Comparison of ENCODE assay signal across 1 cellular context in the genomic region with DNA sequence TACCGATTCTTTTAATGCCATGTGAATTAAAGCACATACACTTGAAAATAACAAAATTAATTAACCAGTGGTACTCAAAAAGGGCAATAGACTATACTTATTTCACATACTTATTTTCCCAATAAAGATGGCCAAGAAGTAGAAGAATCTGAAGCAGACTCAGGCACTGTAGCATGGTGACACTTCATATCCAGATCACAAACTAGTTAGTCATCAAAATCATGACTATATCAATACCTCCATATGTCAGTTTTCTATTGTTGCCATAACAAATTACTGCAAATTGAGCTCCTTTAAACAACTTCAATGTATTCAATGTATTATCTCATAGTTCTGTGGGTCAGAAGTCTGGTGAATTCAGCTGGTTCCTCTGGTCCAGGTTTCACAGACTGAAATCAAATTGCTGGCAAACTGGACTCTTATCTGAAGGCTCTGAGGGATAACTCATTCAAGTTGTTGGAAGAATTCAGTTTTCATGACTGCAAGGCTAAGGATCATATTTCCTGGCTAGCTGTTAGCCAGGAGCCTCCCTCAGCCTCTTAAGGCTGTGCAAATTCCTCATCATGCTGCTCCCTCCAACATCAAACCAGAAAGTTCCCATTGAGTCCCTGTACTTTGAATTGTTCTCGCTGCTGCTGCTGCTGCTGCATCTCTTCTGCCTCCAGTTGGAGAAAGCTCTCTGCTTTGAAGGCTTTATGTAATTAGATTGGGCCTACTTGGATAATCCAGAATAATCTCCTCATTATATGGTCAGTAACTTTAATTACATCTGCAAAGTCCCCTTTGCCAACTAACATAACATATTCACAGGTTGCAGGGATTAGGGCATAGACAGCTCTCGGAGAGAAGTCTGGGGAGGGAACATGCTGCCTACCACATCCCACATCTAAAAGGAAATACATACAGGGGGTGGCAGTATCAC.
TF ChIP-seq lines count a peak whose summit lies in the region.

No MANE protein-coding gene starts in this region.

TF ChIP-seq in IMR-90, 13 proteins besides CTCF, POLR2A, EP300 and RAD21:
- TF ChIP-seq BHLHE40 (IDR thresholded peaks at IDR 0.05; ENCODE audit: low read depth, low read length) (no peak), NFE2L2 (IDR thresholded peaks at IDR 0.05; ENCODE audit: low read depth, low read length) (no peak), MXI1 (IDR thresholded peaks at IDR 0.05; ENCODE audit: borderline replicate concordance, low read depth, low read length) (no peak), RFX5 (IDR thresholded peaks at IDR 0.05; ENCODE audit: low read depth, low read length) (no peak), MAZ (IDR thresholded peaks at IDR 0.05; ENCODE audit: borderline replicate concordance, low read depth, low read length) (no peak), MAFK (IDR thresholded peaks at IDR 0.05; ENCODE audit: low read depth, low read length) (no peak), FOS (IDR thresholded peaks at IDR 0.05; ENCODE audit: low read depth, low read length) (no peak), CHD1 (IDR thresholded peaks at IDR 0.05; ENCODE audit: low read depth, low read length) (no peak), RCOR1 (IDR thresholded peaks at IDR 0.05; ENCODE audit: insufficient replicate concordance, low read length) (no peak), CEBPB (IDR thresholded peaks at IDR 0.05; ENCODE audit: low read depth, low read length) (no peak), SMC3 (IDR thresholded peaks at IDR 0.05; ENCODE audit: low read depth, low read length) (no peak)
- TF ChIP-seq, protein P1, sequence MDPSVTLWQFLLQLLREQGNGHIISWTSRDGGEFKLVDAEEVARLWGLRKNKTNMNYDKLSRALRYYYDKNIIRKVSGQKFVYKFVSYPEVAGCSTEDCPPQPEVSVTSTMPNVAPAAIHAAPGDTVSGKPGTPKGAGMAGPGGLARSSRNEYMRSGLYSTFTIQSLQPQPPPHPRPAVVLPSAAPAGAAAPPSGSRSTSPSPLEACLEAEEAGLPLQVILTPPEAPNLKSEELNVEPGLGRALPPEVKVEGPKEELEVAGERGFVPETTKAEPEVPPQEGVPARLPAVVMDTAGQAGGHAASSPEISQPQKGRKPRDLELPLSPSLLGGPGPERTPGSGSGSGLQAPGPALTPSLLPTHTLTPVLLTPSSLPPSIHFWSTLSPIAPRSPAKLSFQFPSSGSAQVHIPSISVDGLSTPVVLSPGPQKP (IDR thresholded peaks at IDR 0.05; ENCODE audit: borderline replicate concordance, low read depth, low read length): no peak
- TF ChIP-seq, protein P2, sequence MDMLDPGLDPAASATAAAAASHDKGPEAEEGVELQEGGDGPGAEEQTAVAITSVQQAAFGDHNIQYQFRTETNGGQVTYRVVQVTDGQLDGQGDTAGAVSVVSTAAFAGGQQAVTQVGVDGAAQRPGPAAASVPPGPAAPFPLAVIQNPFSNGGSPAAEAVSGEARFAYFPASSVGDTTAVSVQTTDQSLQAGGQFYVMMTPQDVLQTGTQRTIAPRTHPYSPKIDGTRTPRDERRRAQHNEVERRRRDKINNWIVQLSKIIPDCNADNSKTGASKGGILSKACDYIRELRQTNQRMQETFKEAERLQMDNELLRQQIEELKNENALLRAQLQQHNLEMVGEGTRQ (IDR thresholded peaks at IDR 0.05; ENCODE audit: low read depth, low read length): no peak
